8 cellular contexts compared by ENCODE assay signal in genomic region chr12:62933220-62933870, GRCh38. TPM values are rescaled to one million over a fixed set of nuclear protein-coding genes. Genes with fewer than 3 reads are reported as not detected.
DNase-seq lines count a peak whose midpoint lies in the region; ATAC-seq and TF ChIP-seq lines count a peak whose summit lies in the region.

No MANE protein-coding gene starts in this region.

- peak overlapping the region; percentile 82 for H3K4me3 Mint-ChIP-seq in activated CD4-positive, alpha-beta T cell treated with anti-CD3 and anti-CD28 coated beads, Interleukin-2, amount 10 ng/mL, durations not matched to agents 24 days and 14 days

- H3K36me3 ChIP-seq in thoracic aorta: no peaks in the 10 kb centered on the region

- no peaks in the 10 kb centered on the region for H3K36me3 Mint-ChIP-seq in activated CD4-positive, alpha-beta T cell treated with anti-CD3 and anti-CD28 coated beads, Interleukin-2, amount 10 ng/mL, durations not matched to agents 24 days and 14 days (ENCODE audit: low read depth)

- intact Hi-C loops in activated CD4-positive, alpha-beta T cell treated with anti-CD3 and anti-CD28 coated beads, Interleukin-2, amount 10 ng/mL, durations not matched to agents 24 days and 14 days (cut with micrococcal nuclease): no loop called here
- intact Hi-C loops in dorsolateral prefrontal cortex (cut with DNase I): loop anchor here (1.0 to 10.0 kb wide), 4 partner anchors 71 to 329 kb away; no protein-coding TSS in a partner anchor

- H3K27me3 ChIP-seq in dorsolateral prefrontal cortex (no peaks in the 10 kb centered on the region), thoracic aorta (replicated peaks; ENCODE audit: insufficient read depth) (no peaks in the 10 kb centered on the region)

- TF ChIP-seq CTCF in dorsolateral prefrontal cortex (IDR thresholded peaks at IDR 0.05 in 54 of 56, conservative IDR thresholded peaks at IDR 0.05 in 2 of 56; ENCODE audit: low read depth in 1 of 56, partially characterized antibody in 56 of 56) (peak in 4 of 56 donors; percentile 3 to 12 (median 8)), thoracic aorta (IDR thresholded peaks at IDR 0.05) (no peak)

- H3K4me1 ChIP-seq in thoracic aorta (ENCODE audit: control insufficient read depth in 1 of 2, low read depth in 2 of 2): no peaks in the 10 kb centered on the region

- peaks cover 10% of the 10 kb centered on the region for H3K4me1 Mint-ChIP-seq in activated CD4-positive, alpha-beta T cell treated with anti-CD3 and anti-CD28 coated beads, Interleukin-2, amount 10 ng/mL, durations not matched to agents 24 days and 14 days

- H3K27ac ChIP-seq in dorsolateral prefrontal cortex (peak overlapping the region; percentile 87 to 99 (median 95)), thoracic aorta (no peak overlapping the region)

- H3K4me3 ChIP-seq in dorsolateral prefrontal cortex (peak overlapping the region; percentile 69 to 97 (median 88)), thoracic aorta (peak overlapping the region; percentile 75)

- no peak for ATAC-seq in thoracic aorta (ENCODE audit: insufficient number of reproducible peaks, low FRiP score, low read depth)

- DNase-seq in activated CD4-positive, alpha-beta T cell treated with anti-CD3 and anti-CD28 coated beads, Interleukin-2, amount 10 ng/mL, durations not matched to agents 24 days and 14 days: no peak
- DNase-seq in activated CD4-positive, alpha-beta T cell treated with anti-CD3 and anti-CD28 coated beads, Interleukin-2, amount 50 U/mL, for 48 hours: no peak
- DNase-seq in NCI-H748 treated with DMSO at 0.1 percent for 48 hours (lab: John Stamatoyannopoulos, UW) (peak; percentile 57), dorsolateral prefrontal cortex (peak; percentile 72 to 95 (median 87)), medulla oblongata (ENCODE audit: extremely low spot score) (peak; percentile 88), thoracic aorta (ENCODE audit: low spot score) (no peak), SIG-M5 treated with dmso at 0.1 percent for 504 hours (lab: John Stamatoyannopoulos, UW; ENCODE audit: unreplicated experiment) (no peak), dedifferentiated amniotic fluid mesenchymal stem cell (ENCODE audit: extremely low spot score) (no peak)

- no peaks in the 10 kb centered on the region for H3K9me3 ChIP-seq in thoracic aorta

- no peaks in the 10 kb centered on the region for H3K9me3 Mint-ChIP-seq in activated CD4-positive, alpha-beta T cell treated with anti-CD3 and anti-CD28 coated beads, Interleukin-2, amount 10 ng/mL, durations not matched to agents 24 days and 14 days

- no peak overlapping the region for H3K27ac Mint-ChIP-seq in activated CD4-positive, alpha-beta T cell treated with anti-CD3 and anti-CD28 coated beads, Interleukin-2, amount 10 ng/mL, durations not matched to agents 24 days and 14 days

- H3K27me3 Mint-ChIP-seq in activated CD4-positive, alpha-beta T cell treated with anti-CD3 and anti-CD28 coated beads, Interleukin-2, amount 10 ng/mL, durations not matched to agents 24 days and 14 days: peaks cover 46% of the 10 kb centered on the region

RNA-seq across cellular contexts. Expression of gene PPM1H, which starts 1.6 kb away (rescaled TPM):
- total RNA-seq in activated CD4-positive, alpha-beta T cell treated with anti-CD3 and anti-CD28 coated beads, Interleukin-2, amount 10 ng/mL, durations not matched to agents 24 days and 14 days: 0.12 TPM in 1 of 2 replicates, not detected in the other
- 10 to 100 TPM; 33.6 to 75.1 (median 58.9) TPM for total RNA-seq in dorsolateral prefrontal cortex
- 10 to 100 TPM in 1 of 2 donors, 1 to 10 TPM in 1; 9.1 to 10.3 TPM for total RNA-seq in thoracic aorta

Comparison
In these comparisons a context has a peak if more than half of its experiments do, and no peak if none do; other contexts are left out.
1. DNase-seq: peak in NCI-H748 treated with DMSO at 0.1 percent for 48 hours (single experiment), dorsolateral prefrontal cortex (10 of 10) and medulla oblongata (single experiment); none in activated CD4-positive, alpha-beta T cell treated with anti-CD3 and anti-CD28 coated beads, Interleukin-2, amount 10 ng/mL, durations not matched to agents 24 days and 14 days (single experiment), activated CD4-positive, alpha-beta T cell treated with anti-CD3 and anti-CD28 coated beads, Interleukin-2, amount 50 U/mL, for 48 hours (0 of 2), thoracic aorta (single experiment), SIG-M5 treated with dmso at 0.1 percent for 504 hours (single experiment) and dedifferentiated amniotic fluid mesenchymal stem cell (single experiment).
2. H3K27ac ChIP-seq: peak in dorsolateral prefrontal cortex (59 of 59); none in thoracic aorta (0 of 2).